In the genomic region with DNA sequence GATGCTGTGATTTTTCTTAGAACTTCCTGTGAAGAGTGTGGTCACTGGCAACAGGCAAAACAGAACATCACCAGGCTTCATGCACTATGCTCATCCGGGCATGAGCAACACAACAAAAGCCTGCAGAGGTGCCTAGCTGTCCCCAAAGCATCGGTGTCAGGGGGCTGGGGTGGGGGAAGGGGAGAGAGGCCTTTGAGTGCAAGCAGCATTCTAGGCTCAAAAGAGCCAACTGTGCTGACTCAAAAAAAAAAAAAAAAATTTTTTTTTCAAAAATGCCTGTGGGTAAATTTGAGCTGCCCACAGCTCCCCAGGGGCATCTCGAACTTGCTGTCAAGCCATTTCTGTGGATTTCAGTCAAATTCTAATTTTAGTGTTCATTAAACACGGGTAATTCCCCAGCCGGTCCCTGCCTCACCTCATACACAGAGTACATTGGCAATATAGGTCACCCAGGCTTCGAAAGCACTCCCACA, we compare ENCODE assay signal across 1 cellular context.
TF ChIP-seq lines count a peak whose summit lies in the region.

No MANE protein-coding gene starts in this region.

TF ChIP-seq in HepG2, 621 proteins besides CTCF, POLR2A, EP300 and RAD21 (continued from another document):
- TF ChIP-seq, protein P1, sequence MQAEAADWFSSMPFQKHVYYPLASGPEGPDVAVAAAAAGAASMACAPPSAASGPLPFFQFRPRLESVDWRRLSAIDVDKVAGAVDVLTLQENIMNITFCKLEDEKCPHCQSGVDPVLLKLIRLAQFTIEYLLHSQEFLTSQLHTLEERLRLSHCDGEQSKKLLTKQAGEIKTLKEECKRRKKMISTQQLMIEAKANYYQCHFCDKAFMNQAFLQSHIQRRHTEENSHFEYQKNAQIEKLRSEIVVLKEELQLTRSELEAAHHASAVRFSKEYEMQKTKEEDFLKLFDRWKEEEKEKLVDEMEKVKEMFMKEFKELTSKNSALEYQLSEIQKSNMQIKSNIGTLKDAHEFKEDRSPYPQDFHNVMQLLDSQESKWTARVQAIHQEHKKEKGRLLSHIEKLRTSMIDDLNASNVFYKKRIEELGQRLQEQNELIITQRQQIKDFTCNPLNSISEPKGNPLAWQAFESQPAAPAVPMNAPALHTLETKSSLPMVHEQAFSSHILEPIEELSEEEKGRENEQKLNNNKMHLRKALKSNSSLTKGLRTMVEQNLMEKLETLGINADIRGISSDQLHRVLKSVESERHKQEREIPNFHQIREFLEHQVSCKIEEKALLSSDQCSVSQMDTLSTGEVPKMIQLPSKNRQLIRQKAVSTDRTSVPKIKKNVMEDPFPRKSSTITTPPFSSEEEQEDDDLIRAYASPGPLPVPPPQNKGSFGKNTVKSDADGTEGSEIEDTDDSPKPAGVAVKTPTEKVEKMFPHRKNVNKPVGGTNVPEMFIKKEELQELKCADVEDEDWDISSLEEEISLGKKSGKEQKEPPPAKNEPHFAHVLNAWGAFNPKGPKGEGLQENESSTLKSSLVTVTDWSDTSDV (CRISPR knock-in tag; IDR thresholded peaks at IDR 0.05), result no peak
- TF ChIP-seq DR1 (CRISPR knock-in tag; IDR thresholded peaks at IDR 0.05), result no peak
- no peak for TF ChIP-seq HOXA3 (CRISPR knock-in tag; IDR thresholded peaks at IDR 0.05)
- TF ChIP-seq, protein P2, sequence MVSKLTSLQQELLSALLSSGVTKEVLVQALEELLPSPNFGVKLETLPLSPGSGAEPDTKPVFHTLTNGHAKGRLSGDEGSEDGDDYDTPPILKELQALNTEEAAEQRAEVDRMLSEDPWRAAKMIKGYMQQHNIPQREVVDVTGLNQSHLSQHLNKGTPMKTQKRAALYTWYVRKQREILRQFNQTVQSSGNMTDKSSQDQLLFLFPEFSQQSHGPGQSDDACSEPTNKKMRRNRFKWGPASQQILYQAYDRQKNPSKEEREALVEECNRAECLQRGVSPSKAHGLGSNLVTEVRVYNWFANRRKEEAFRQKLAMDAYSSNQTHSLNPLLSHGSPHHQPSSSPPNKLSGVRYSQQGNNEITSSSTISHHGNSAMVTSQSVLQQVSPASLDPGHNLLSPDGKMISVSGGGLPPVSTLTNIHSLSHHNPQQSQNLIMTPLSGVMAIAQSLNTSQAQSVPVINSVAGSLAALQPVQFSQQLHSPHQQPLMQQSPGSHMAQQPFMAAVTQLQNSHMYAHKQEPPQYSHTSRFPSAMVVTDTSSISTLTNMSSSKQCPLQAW (CRISPR knock-in tag; IDR thresholded peaks at IDR 0.05), result no peak
- TF ChIP-seq ZNF562 (CRISPR knock-in tag; IDR thresholded peaks at IDR 0.05; ENCODE audit: borderline replicate concordance), result no peak
- TF ChIP-seq, protein P3, sequence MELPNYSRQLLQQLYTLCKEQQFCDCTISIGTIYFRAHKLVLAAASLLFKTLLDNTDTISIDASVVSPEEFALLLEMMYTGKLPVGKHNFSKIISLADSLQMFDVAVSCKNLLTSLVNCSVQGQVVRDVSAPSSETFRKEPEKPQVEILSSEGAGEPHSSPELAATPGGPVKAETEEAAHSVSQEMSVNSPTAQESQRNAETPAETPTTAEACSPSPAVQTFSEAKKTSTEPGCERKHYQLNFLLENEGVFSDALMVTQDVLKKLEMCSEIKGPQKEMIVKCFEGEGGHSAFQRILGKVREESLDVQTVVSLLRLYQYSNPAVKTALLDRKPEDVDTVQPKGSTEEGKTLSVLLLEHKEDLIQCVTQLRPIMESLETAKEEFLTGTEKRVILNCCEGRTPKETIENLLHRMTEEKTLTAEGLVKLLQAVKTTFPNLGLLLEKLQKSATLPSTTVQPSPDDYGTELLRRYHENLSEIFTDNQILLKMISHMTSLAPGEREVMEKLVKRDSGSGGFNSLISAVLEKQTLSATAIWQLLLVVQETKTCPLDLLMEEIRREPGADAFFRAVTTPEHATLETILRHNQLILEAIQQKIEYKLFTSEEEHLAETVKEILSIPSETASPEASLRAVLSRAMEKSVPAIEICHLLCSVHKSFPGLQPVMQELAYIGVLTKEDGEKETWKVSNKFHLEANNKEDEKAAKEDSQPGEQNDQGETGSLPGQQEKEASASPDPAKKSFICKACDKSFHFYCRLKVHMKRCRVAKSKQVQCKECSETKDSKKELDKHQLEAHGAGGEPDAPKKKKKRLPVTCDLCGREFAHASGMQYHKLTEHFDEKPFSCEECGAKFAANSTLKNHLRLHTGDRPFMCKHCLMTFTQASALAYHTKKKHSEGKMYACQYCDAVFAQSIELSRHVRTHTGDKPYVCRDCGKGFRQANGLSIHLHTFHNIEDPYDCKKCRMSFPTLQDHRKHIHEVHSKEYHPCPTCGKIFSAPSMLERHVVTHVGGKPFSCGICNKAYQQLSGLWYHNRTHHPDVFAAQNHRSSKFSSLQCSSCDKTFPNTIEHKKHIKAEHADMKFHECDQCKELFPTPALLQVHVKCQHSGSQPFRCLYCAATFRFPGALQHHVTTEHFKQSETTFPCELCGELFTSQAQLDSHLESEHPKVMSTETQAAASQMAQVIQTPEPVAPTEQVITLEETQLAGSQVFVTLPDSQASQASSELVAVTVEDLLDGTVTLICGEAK (IDR thresholded peaks at IDR 0.05), result no peak
- TF ChIP-seq, protein P3 (CRISPR knock-in tag; IDR thresholded peaks at IDR 0.05), result no peak
- no peak for TF ChIP-seq ZNF10 (CRISPR knock-in tag; IDR thresholded peaks at IDR 0.05; ENCODE audit: borderline replicate concordance, low read depth)
- TF ChIP-seq ZNF619 (CRISPR knock-in tag; IDR thresholded peaks at IDR 0.05), result no peak
- no peak for TF ChIP-seq ZNF136 (CRISPR knock-in tag; IDR thresholded peaks at IDR 0.05; ENCODE audit: low read depth)
- TF ChIP-seq, protein P4, sequence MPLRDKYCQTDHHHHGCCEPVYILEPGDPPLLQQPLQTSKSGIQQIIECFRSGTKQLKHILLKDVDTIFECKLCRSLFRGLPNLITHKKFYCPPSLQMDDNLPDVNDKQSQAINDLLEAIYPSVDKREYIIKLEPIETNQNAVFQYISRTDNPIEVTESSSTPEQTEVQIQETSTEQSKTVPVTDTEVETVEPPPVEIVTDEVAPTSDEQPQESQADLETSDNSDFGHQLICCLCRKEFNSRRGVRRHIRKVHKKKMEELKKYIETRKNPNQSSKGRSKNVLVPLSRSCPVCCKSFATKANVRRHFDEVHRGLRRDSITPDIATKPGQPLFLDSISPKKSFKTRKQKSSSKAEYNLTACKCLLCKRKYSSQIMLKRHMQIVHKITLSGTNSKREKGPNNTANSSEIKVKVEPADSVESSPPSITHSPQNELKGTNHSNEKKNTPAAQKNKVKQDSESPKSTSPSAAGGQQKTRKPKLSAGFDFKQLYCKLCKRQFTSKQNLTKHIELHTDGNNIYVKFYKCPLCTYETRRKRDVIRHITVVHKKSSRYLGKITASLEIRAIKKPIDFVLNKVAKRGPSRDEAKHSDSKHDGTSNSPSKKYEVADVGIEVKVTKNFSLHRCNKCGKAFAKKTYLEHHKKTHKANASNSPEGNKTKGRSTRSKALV (CRISPR knock-in tag; IDR thresholded peaks at IDR 0.05), result no peak
- TF ChIP-seq, protein P5, sequence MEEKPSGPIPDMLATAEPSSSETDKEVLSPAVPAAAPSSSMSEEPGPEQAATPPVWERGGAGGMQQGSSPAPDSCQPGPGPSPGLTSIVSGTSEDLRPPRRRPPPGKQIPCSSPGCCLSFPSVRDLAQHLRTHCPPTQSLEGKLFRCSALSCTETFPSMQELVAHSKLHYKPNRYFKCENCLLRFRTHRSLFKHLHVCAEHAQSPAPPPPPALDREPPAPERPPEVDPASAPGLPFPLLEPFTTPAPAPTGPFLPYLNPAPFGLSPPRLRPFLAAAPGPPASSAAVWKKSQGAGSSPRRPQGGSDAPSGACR (CRISPR knock-in tag; IDR thresholded peaks at IDR 0.05), result no peak
- TF ChIP-seq SATB2 (CRISPR knock-in tag; IDR thresholded peaks at IDR 0.05), result no peak
- TF ChIP-seq REPIN1 (CRISPR knock-in tag; IDR thresholded peaks at IDR 0.05; ENCODE audit: borderline replicate concordance, low read depth), result no peak
TF ChIP-seq in HepG2: peak in this region for 0.
